ENCODE assay signal across 10 cellular contexts in genomic region chr4:56995525-56995924, GRCh38. TPM values are rescaled to one million over a fixed set of nuclear protein-coding genes. Genes with fewer than 3 reads are reported as not detected.
DNase-seq lines count a peak whose midpoint lies in the region; ATAC-seq, FAIRE-seq and TF ChIP-seq lines count a peak whose summit lies in the region.
"Had no signal": no experiment of that assay in that cellular context is flagged by ENCODE, and none has a peak within 500 bp of the region (broad histone marks: within the 10 kb centered on the region; RNA-seq: fewer than 3 reads in every experiment).

No MANE protein-coding gene starts in this region.

- TF ChIP-seq EP300 in K562 (IDR thresholded peaks at IDR 0.05; ENCODE audit: low read length) = no peak

- BruUV-seq in K562 (replicated peaks; lab: Mats Ljungman, UMichigan) = TSS peak; percentile 11

- intact Hi-C loops in K562 (cut with micrococcal nuclease) = no loop called here

- no peaks in the 10 kb centered on the region for H3K27me3 Mint-ChIP-seq in HFFc6 (ENCODE audit: insufficient read depth)
- H3K27me3 Mint-ChIP-seq: activated naive CD4-positive, alpha-beta T cell treated with anti-CD3 and anti-CD28 coated beads, Interleukin-2, amount 10 ng/mL, durations not matched to agents 7 days and 5 days; memory B cell had no signal

- TF ChIP-seq CTCF in HFFc6 (IDR thresholded peaks at IDR 0.05) (no peak), K562 (IDR thresholded peaks at IDR 0.05 in 2 of 3, conservative IDR thresholded peaks at IDR 0.05 in 1 of 3; ENCODE audit: insufficient read depth in 2 of 3, low read depth in 1 of 3, low read length in 3 of 3) (no peak), right atrium auricular region (IDR thresholded peaks at IDR 0.05) (no peak)

- H3K4me2 ChIP-seq in K562 (ENCODE audit: insufficient read depth, low read length) = no peak overlapping the region

- H3K27ac Mint-ChIP-seq in HFFc6 = peak overlapping the region; percentile 78
- H3K27ac Mint-ChIP-seq: activated naive CD4-positive, alpha-beta T cell treated with anti-CD3 and anti-CD28 coated beads, Interleukin-2, amount 10 ng/mL, durations not matched to agents 7 days and 5 days; memory B cell had no signal

- H3K27ac ChIP-seq in K562 (ENCODE audit: extremely low read depth, low read depth, low read length) = no peak overlapping the region
- H3K27ac ChIP-seq in right atrium auricular region = peak overlapping the region; percentile 60 to 74

- peaks cover 18% of the 10 kb centered on the region for H3K4me1 Mint-ChIP-seq in HFFc6 (ENCODE audit: low read depth)

- CTCF ChIA-PET in K562 (lab: Yijun Ruan, JAX; ENCODE audit: low intra/inter-chr PET ratio) = no interaction called here

- peak; percentile 55 for DNase-seq in HFFc6
- no peak for DNase-seq in K562 (ENCODE audit: extremely low read depth in 1 of 4, low spot score in 3 of 4)
- peak; percentile 86 for DNase-seq in right atrium auricular region (ENCODE audit: low spot score)
- DNase-seq in skeletal muscle cell (ENCODE audit: low read depth) = peak; percentile 91
- no peak for DNase-seq in activated CD8-positive, alpha-beta memory T cell treated with anti-CD3 and anti-CD28 coated beads, Interleukin-2, amount 50 U/mL, for 4 hours
- no peak for DNase-seq in stimulated activated CD8-positive, alpha-beta memory T cell treated with anti-CD3 and anti-CD28 coated beads, Interleukin-4, amount 100 ng/mL, for 48 hours
- DNase-seq in hepatic stellate cell (ENCODE audit: low spot score) = no peak
- DNase-seq: activated naive CD4-positive, alpha-beta T cell treated with anti-CD3 and anti-CD28 coated beads, Interleukin-2, amount 10 ng/mL, durations not matched to agents 7 days and 5 days had no signal

- in situ Hi-C loops in K562 (cut with MboI) = no loop called here

- H3K27me3 ChIP-seq in K562 (ENCODE audit: control insufficient read depth in 2 of 2, insufficient read depth in 2 of 2, low read length in 2 of 2) (no peaks in the 10 kb centered on the region), right atrium auricular region (no peaks in the 10 kb centered on the region)

- TF ChIP-seq RAD21 in K562 (CRISPR knock-in tag; conservative IDR thresholded peaks at IDR 0.05 in 1 of 2, IDR thresholded peaks at IDR 0.05 in 1 of 2) = no peak

- no peaks in the 10 kb centered on the region for H3K9me3 ChIP-seq in K562 (replicated peaks; ENCODE audit: control insufficient read depth, insufficient read depth, low read depth, low read length)
- no peaks in the 10 kb centered on the region for H3K9me3 ChIP-seq in right atrium auricular region

- no peaks in the 10 kb centered on the region for H3K9me1 ChIP-seq in K562 (ENCODE audit: control insufficient read depth, insufficient read depth, low read length)

- no peak overlapping the region for H2AFZ ChIP-seq in K562 (ENCODE audit: low read depth, low read length)

- no peaks in the 10 kb centered on the region for H3K4me1 ChIP-seq in K562 (replicated peaks in 1 of 2; ENCODE audit: control insufficient read depth in 2 of 2, insufficient read depth in 2 of 2, low read length in 2 of 2)
- peaks cover 0 to 12% of the 10 kb centered on the region in 2 donors for H3K4me1 ChIP-seq in right atrium auricular region

- FAIRE-seq in K562 (lab: Jason Lieb, UNC) = no peak

- H3K9ac ChIP-seq in K562 (ENCODE audit: insufficient read depth in 1 of 2, low read depth in 2 of 2, low read length in 2 of 2) = no peak overlapping the region

- no peak for TF ChIP-seq POLR2A in K562 (conservative IDR thresholded peaks at IDR 0.05)

- H3K36me3 Mint-ChIP-seq in HFFc6 (ENCODE audit: low read depth) = peaks cover 38% of the 10 kb centered on the region

- ATAC-seq in K562 (no peak), GM18858 (IDR thresholded peaks at IDR 0.05; ENCODE audit: unreplicated experiment) (no peak)

- peaks cover 89% of the 10 kb centered on the region for H3K36me3 ChIP-seq in K562 (ENCODE audit: control insufficient read depth, insufficient read depth, low read length)
- peaks cover 59% of the 10 kb centered on the region for H3K36me3 ChIP-seq in right atrium auricular region

- POLR2A ChIA-PET in K562 (lab: Yijun Ruan, JAX) = interaction anchor here (1.3 kb wide), 1 partner anchor 15 kb away, joined by 3 read pairs; no protein-coding TSS in a partner anchor

- H3K79me2 ChIP-seq in K562 (ENCODE audit: control insufficient read depth, insufficient read depth, low read length) = peaks cover 20% of the 10 kb centered on the region; the same call in 2 of the 3 replicates

- no peaks in the 10 kb centered on the region for H3K9me3 Mint-ChIP-seq in HFFc6
- H3K9me3 Mint-ChIP-seq: activated naive CD4-positive, alpha-beta T cell treated with anti-CD3 and anti-CD28 coated beads, Interleukin-2, amount 10 ng/mL, durations not matched to agents 7 days and 5 days; memory B cell had no signal

- 96% methylated on average over 7 of the region's 7 CpGs for WGBS in K562 (ENCODE audit: insufficient coverage, low coverage, missing lambda C conversion rate)

- H4K20me1 ChIP-seq in K562 (replicated peaks; ENCODE audit: control insufficient read depth, insufficient read depth, low read length) = no peaks in the 10 kb centered on the region

- no peak overlapping the region for H3K4me3 ChIP-seq in K562
- H3K4me3 ChIP-seq in right atrium auricular region = no peak overlapping the region
- H3K4me3 ChIP-seq in skeletal muscle cell (ENCODE audit: low read depth, low read length) = no peak overlapping the region

- no peak overlapping the region for H3K4me3 Mint-ChIP-seq in HFFc6
- H3K4me3 Mint-ChIP-seq: activated naive CD4-positive, alpha-beta T cell treated with anti-CD3 and anti-CD28 coated beads, Interleukin-2, amount 10 ng/mL, durations not matched to agents 7 days and 5 days; memory B cell had no signal

TF ChIP-seq in K562, 482 proteins besides CTCF, POLR2A, EP300 and RAD21:
- TF ChIP-seq HDGF (IDR thresholded peaks at IDR 0.05) = no peak
- TF ChIP-seq HMG20B (CRISPR knock-in tag; IDR thresholded peaks at IDR 0.05) = no peak
- TF ChIP-seq ZNF551 (CRISPR knock-in tag; IDR thresholded peaks at IDR 0.05) = no peak
- TF ChIP-seq RUNX1 (IDR thresholded peaks at IDR 0.05; ENCODE audit: low read depth) = no peak
- no peak for TF ChIP-seq CBFA2T3 (IDR thresholded peaks at IDR 0.05)
- no peak for TF ChIP-seq JUND (IDR thresholded peaks at IDR 0.05; ENCODE audit: borderline replicate concordance, low read depth, low read length)
- TF ChIP-seq JUND (tag; IDR thresholded peaks at IDR 0.05; ENCODE audit: borderline replicate concordance, low read depth, low read length) = no peak
- TF ChIP-seq HSF4 (CRISPR knock-in tag; IDR thresholded peaks at IDR 0.05; ENCODE audit: borderline replicate concordance) = no peak
- TF ChIP-seq SMARCE1 (IDR thresholded peaks at IDR 0.05) = no peak
- TF ChIP-seq PURB (CRISPR knock-in tag; IDR thresholded peaks at IDR 0.05; ENCODE audit: low read depth) = no peak
- TF ChIP-seq STAT5A (IDR thresholded peaks at IDR 0.05; ENCODE audit: borderline replicate concordance, low read length) = no peak
- no peak for TF ChIP-seq SAP30 (IDR thresholded peaks at IDR 0.05; ENCODE audit: borderline replicate concordance, insufficient read depth, low read depth, low read length, poor library complexity, severe bottlenecking)
- TF ChIP-seq WHSC1 (IDR thresholded peaks at IDR 0.05; ENCODE audit: low read length) = no peak
TF ChIP-seq in K562: peak in this region for 0.

RNA-seq across cellular contexts. Expression of gene POLR2B, which starts 16.8 kb away (rescaled TPM):
- 10 to 100 TPM; 83.5 to 90.9 (median 87.8) TPM for total RNA-seq in HFFc6 (2021; fragmentation: NEBNext Ultra II Directional; extraction: Animal tissue kit (Norgen Biotek cat#: 25700))
- total RNA-seq in K562 (2011; cell fraction: chromatin; rRNA removed; ENCODE audit: low replicate concordance) = 125 and 404 TPM in 2 replicates
- total RNA-seq in K562 (2011; cell fraction: nucleolus; rRNA removed) = 50.9 and 59.2 TPM in 2 replicates
- total RNA-seq in K562 (2011; cell fraction: nucleoplasm; rRNA removed) = 92.2 and 102 TPM in 2 replicates
- total RNA-seq in K562 (2014; rRNA removed) (118 and 142 TPM in 2 replicates), K562 (2014; rRNA removed; fragmentation: Illumina TruSeq; extraction: Trizol) (158 and 177 TPM in 2 replicates), K562 (2015; rRNA removed; fragmentation: Illumina TruSeq; extraction: Trizol) (143 and 154 TPM in 2 replicates), K562 (2021) (134 TPM in 2 replicates), right atrium auricular region (10 to 100 TPM; 55.3 to 56.2 TPM)
- polyA plus RNA-seq in K562 (2011; rRNA removed) (192 and 208 TPM in 2 replicates), K562 (2014; fragmentation: Illumina TruSeq; extraction: Trizol) (136 and 140 TPM in 2 replicates), K562 (2014; fragmentation: Nextera tagmentation; extraction: Ambion mirVana) (100 to 1,000 TPM in 1 of 2 experiments, 10 to 100 TPM in 1; 60.9 to 108 TPM), K562 (2014; rRNA removed) (128 and 147 TPM in 2 replicates)
- 43.2 and 88.2 TPM in 2 replicates for polyA plus RNA-seq in K562 (2011; cell fraction: cytosol; rRNA removed)
- 195 and 415 TPM in 2 replicates for polyA plus RNA-seq in K562 (2011; cell fraction: nucleus; rRNA removed)
- 92.3 and 108 TPM in 2 replicates for polyA plus RNA-seq in K562 (2012)
- 237 and 245 TPM in 2 replicates for polyA minus RNA-seq in K562 (2011; rRNA and poly(A)+ RNA removed)
- polyA minus RNA-seq in K562 (2011; cell fraction: cytosol; rRNA and poly(A)+ RNA removed) = 61.9 and 62.2 TPM in 2 replicates
- 61.3 and 147 TPM in 2 replicates for polyA minus RNA-seq in K562 (2011; cell fraction: nucleus; rRNA and poly(A)+ RNA removed)

RNA-seq across cellular contexts. Expression of gene NOA1, which starts 18.1 kb away (rescaled TPM):
- total RNA-seq in HFFc6 (2021; fragmentation: NEBNext Ultra II Directional; extraction: Animal tissue kit (Norgen Biotek cat#: 25700)) = 10 to 100 TPM; 10.5 to 14.7 (median 13.8) TPM
- total RNA-seq in K562 (2011; cell fraction: chromatin; rRNA removed; ENCODE audit: low replicate concordance) = 7.9 and 14.0 TPM in 2 replicates
- total RNA-seq in K562 (2011; cell fraction: nucleolus; rRNA removed) = 14.3 and 17.8 TPM in 2 replicates
- total RNA-seq in K562 (2011; cell fraction: nucleoplasm; rRNA removed) = 11.2 and 12.8 TPM in 2 replicates
- total RNA-seq in K562 (2014; rRNA removed) (26.6 and 28.2 TPM in 2 replicates), K562 (2014; rRNA removed; fragmentation: Illumina TruSeq; extraction: Trizol) (11.9 and 12.3 TPM in 2 replicates), K562 (2015; rRNA removed; fragmentation: Illumina TruSeq; extraction: Trizol) (13.5 and 14.7 TPM in 2 replicates), K562 (2021) (25.4 and 25.7 TPM in 2 replicates), right atrium auricular region (10 to 100 TPM; 11.8 to 17.2 TPM)
- polyA plus RNA-seq in K562 (2011; rRNA removed) (16.7 and 21.4 TPM in 2 replicates), K562 (2014; fragmentation: Illumina TruSeq; extraction: Trizol) (16.5 and 17.4 TPM in 2 replicates), K562 (2014; fragmentation: Nextera tagmentation; extraction: Ambion mirVana) (1 to 10 TPM; 2.6 to 3.9 TPM), K562 (2014; rRNA removed) (22.1 and 24.6 TPM in 2 replicates)
- 19.8 and 26.9 TPM in 2 replicates for polyA plus RNA-seq in K562 (2011; cell fraction: cytosol; rRNA removed)
- 12.2 and 14.7 TPM in 2 replicates for polyA plus RNA-seq in K562 (2011; cell fraction: nucleus; rRNA removed)
- polyA plus RNA-seq in K562 (2012) = 14.5 and 32.7 TPM in 2 replicates
- polyA minus RNA-seq in K562 (2011; rRNA and poly(A)+ RNA removed) = 16.5 and 21.0 TPM in 2 replicates
- polyA minus RNA-seq in K562 (2011; cell fraction: cytosol; rRNA and poly(A)+ RNA removed) = 12.8 and 14.0 TPM in 2 replicates
- polyA minus RNA-seq in K562 (2011; cell fraction: nucleus; rRNA and poly(A)+ RNA removed) = 11.0 and 15.3 TPM in 2 replicates

Comparison
In these comparisons a context has a peak if more than half of its experiments do, and no peak if none do; other contexts are left out.
1. DNase-seq: peak in HFFc6 (single experiment), right atrium auricular region (single experiment) and skeletal muscle cell (single experiment); none in K562 (0 of 4), activated CD8-positive, alpha-beta memory T cell treated with anti-CD3 and anti-CD28 coated beads, Interleukin-2, amount 50 U/mL, for 4 hours (single experiment), stimulated activated CD8-positive, alpha-beta memory T cell treated with anti-CD3 and anti-CD28 coated beads, Interleukin-4, amount 100 ng/mL, for 48 hours (single experiment) and hepatic stellate cell (single experiment).